In genomic region chr6:148905111-148905870, GRCh38 we compare ENCODE assay signal across 23 cellular contexts.
"Had no signal": no experiment of that assay in that cellular context is flagged by ENCODE, and none has a peak within 500 bp of the region (broad histone marks: within the 10 kb centered on the region; RNA-seq: fewer than 3 reads in every experiment).

No MANE protein-coding gene starts in this region.

- H3K4me3 Mint-ChIP-seq: activated CD4-positive, alpha-beta memory T cell treated with anti-CD3 and anti-CD28 coated beads, Interleukin-2, amount 10 ng/mL, durations not matched to agents 7 days and 5 days; activated CD4-positive, alpha-beta T cell treated with anti-CD3 and anti-CD28 coated beads, Interleukin-2, amount 10 ng/mL, durations not matched to agents 7 days and 5 days; activated naive CD4-positive, alpha-beta T cell treated with anti-CD3 and anti-CD28 coated beads, Interleukin-2, amount 50 U/mL, for 24 hours; activated naive CD8-positive, alpha-beta T cell treated with anti-CD3 and anti-CD28 coated beads, Interleukin-2, amount 50 U/mL, for 24 hours; activated T-cell treated with anti-CD3 and anti-CD28 coated beads, Interleukin-2, amount 50 U/mL, for 24 hours; natural killer cell had no signal

- H3K27ac ChIP-seq: epithelial cell of prostate, esophagus squamous epithelium, neutrophil, suprapubic skin, tibial artery had no signal

- ATAC-seq: activated naive CD8-positive, alpha-beta T cell treated with anti-CD3 and anti-CD28 coated beads, Interleukin-2, amount 50 U/mL, for 24 hours; natural killer cell; sciatic nerve had no signal

- H3K27me3 Mint-ChIP-seq: activated CD4-positive, alpha-beta memory T cell treated with anti-CD3 and anti-CD28 coated beads, Interleukin-2, amount 10 ng/mL, durations not matched to agents 7 days and 5 days; activated T-cell treated with anti-CD3 and anti-CD28 coated beads, Interleukin-2, amount 50 U/mL, for 24 hours had no signal

- H3K4me1 ChIP-seq: esophagus squamous epithelium, tibial artery had no signal

- H3K27me3 ChIP-seq: esophagus squamous epithelium, neutrophil, suprapubic skin, tibial artery had no signal

- H3K9me3 ChIP-seq: esophagus squamous epithelium, neutrophil, suprapubic skin, tibial artery had no signal

- H3K4me1 Mint-ChIP-seq: activated CD4-positive, alpha-beta memory T cell treated with anti-CD3 and anti-CD28 coated beads, Interleukin-2, amount 10 ng/mL, durations not matched to agents 7 days and 5 days; activated CD4-positive, alpha-beta T cell treated with anti-CD3 and anti-CD28 coated beads, Interleukin-2, amount 10 ng/mL, durations not matched to agents 7 days and 5 days; activated naive CD4-positive, alpha-beta T cell treated with anti-CD3 and anti-CD28 coated beads, Interleukin-2, amount 50 U/mL, for 24 hours; activated naive CD8-positive, alpha-beta T cell treated with anti-CD3 and anti-CD28 coated beads, Interleukin-2, amount 50 U/mL, for 24 hours had no signal

- H3K36me3 Mint-ChIP-seq: activated naive CD4-positive, alpha-beta T cell treated with anti-CD3 and anti-CD28 coated beads, Interleukin-2, amount 50 U/mL, for 24 hours had no signal

- H3K9me3 Mint-ChIP-seq: activated CD4-positive, alpha-beta T cell treated with anti-CD3 and anti-CD28 coated beads, Interleukin-2, amount 10 ng/mL, durations not matched to agents 7 days and 5 days; activated naive CD4-positive, alpha-beta T cell treated with anti-CD3 and anti-CD28 coated beads, Interleukin-2, amount 50 U/mL, for 24 hours; activated naive CD8-positive, alpha-beta T cell treated with anti-CD3 and anti-CD28 coated beads, Interleukin-2, amount 50 U/mL, for 24 hours; activated T-cell treated with anti-CD3 and anti-CD28 coated beads, Interleukin-2, amount 50 U/mL, for 24 hours had no signal

- DNase-seq: activated CD4-positive, alpha-beta memory T cell treated with anti-CD3 and anti-CD28 coated beads, Interleukin-2, amount 10 ng/mL, durations not matched to agents 7 days and 5 days; activated CD4-positive, alpha-beta T cell treated with anti-CD3 and anti-CD28 coated beads for 1 hour; activated CD4-positive, alpha-beta T cell treated with anti-CD3 and anti-CD28 coated beads, Interleukin-2, amount 10 ng/mL, durations not matched to agents 7 days and 5 days; activated CD8-positive, alpha-beta memory T cell treated with anti-CD3 and anti-CD28 coated beads, Interleukin-2, amount 50 U/mL, for 48 hours; activated gamma-delta T cell treated with Interleukin-2 at 50 U/mL for 16 hours; activated naive CD8-positive, alpha-beta T cell treated with anti-CD3 and anti-CD28 coated beads, Interleukin-2, amount 50 U/mL, for 24 hours; activated T-cell treated with anti-CD3 and anti-CD28 coated beads, Interleukin-2, amount 50 U/mL, for 24 hours; amygdala; central memory CD4-positive, alpha-beta T cell; dermis blood vessel endothelial cell; effector CD8-positive, alpha-beta T cell; esophagus squamous epithelium; natural killer cell; stimulated activated CD4-positive, alpha-beta T cell treated with anti-CD3 and anti-CD28 coated beads, Interleukin-12 subunit alpha, Interleukin-12 subunit beta, amount 100 ng/mL, for 4 hours; stimulated activated CD4-positive, alpha-beta T cell treated with anti-CD3 and anti-CD28 coated beads, Interleukin-4, amount 100 ng/mL, for 24 hours; stimulated activated naive CD4-positive, alpha-beta T cell; T-helper 2 cell; tibial artery had no signal

- H3K27ac Mint-ChIP-seq: activated CD4-positive, alpha-beta memory T cell treated with anti-CD3 and anti-CD28 coated beads, Interleukin-2, amount 10 ng/mL, durations not matched to agents 7 days and 5 days; activated CD4-positive, alpha-beta T cell treated with anti-CD3 and anti-CD28 coated beads, Interleukin-2, amount 10 ng/mL, durations not matched to agents 7 days and 5 days; activated naive CD4-positive, alpha-beta T cell treated with anti-CD3 and anti-CD28 coated beads, Interleukin-2, amount 50 U/mL, for 24 hours; activated naive CD8-positive, alpha-beta T cell treated with anti-CD3 and anti-CD28 coated beads, Interleukin-2, amount 50 U/mL, for 24 hours; activated T-cell treated with anti-CD3 and anti-CD28 coated beads, Interleukin-2, amount 50 U/mL, for 24 hours; natural killer cell had no signal
